18 cellular contexts compared by ENCODE assay signal in genomic region chr11:3827434-3828186, GRCh38. TPM values are rescaled to one million over a fixed set of nuclear protein-coding genes. Genes with fewer than 3 reads are reported as not detected.
DNase-seq lines count a peak whose midpoint lies in the region; ATAC-seq and TF ChIP-seq lines count a peak whose summit lies in the region.
"Had no signal": no experiment of that assay in that cellular context is flagged by ENCODE, and none has a peak within 500 bp of the region (broad histone marks: within the 10 kb centered on the region; RNA-seq: fewer than 3 reads in every experiment).

No MANE protein-coding gene starts in this region.

- no peak overlapping the region for H2BK20ac ChIP-seq in IMR-90 (ENCODE audit: low read depth, low read length)

- peaks cover 45% of the 10 kb centered on the region for H4K20me1 ChIP-seq in IMR-90 (ENCODE audit: insufficient read depth, low read length)

- H3K4me1 Mint-ChIP-seq in Caco-2 (ENCODE audit: low read depth, unreplicated experiment) = no peaks in the 10 kb centered on the region

- dilution Hi-C loops in IMR-90 (cut with HindIII; ENCODE audit: low sequenced_read_pairs, unreplicated experiment) = no loop called here

- intact Hi-C loops in Caco-2 (cut with micrococcal nuclease; ENCODE audit: unreplicated experiment) (no loop called here), IMR-90 (cut with micrococcal nuclease) (no loop called here), dorsolateral prefrontal cortex (cut with DNase I) (no loop called here)

- no peak overlapping the region for H4K5ac ChIP-seq in IMR-90 (ENCODE audit: low read depth, low read length)

- peaks cover 29 to 62% of the 10 kb centered on the region in 2 experiments for H3K79me1 ChIP-seq in IMR-90 (ENCODE audit: low read depth in 1 of 2, low read length in 2 of 2)

- H3K9me1 ChIP-seq in IMR-90 (ENCODE audit: insufficient read depth, low read length) = peaks cover 34% of the 10 kb centered on the region

- no peak overlapping the region for H2AK9ac ChIP-seq in IMR-90 (replicated peaks; ENCODE audit: low read depth, low read length, poor library complexity)

- H3K14ac ChIP-seq in IMR-90 (replicated peaks; ENCODE audit: low read depth, low read length) = no peak overlapping the region

- H3K36me3 ChIP-seq in Caco-2 (ENCODE audit: control insufficient read depth, insufficient read depth, low read length) (no peaks in the 10 kb centered on the region; the same call in none of the 2 replicates), IMR-90 (ENCODE audit: control insufficient read depth, insufficient read depth, low read length) (peaks cover 41% of the 10 kb centered on the region), neutrophil (peaks cover 78% of the 10 kb centered on the region)

- no peak overlapping the region for H2BK15ac ChIP-seq in IMR-90 (ENCODE audit: low read depth, low read length)

- H3K27ac ChIP-seq in IMR-90 (ENCODE audit: insufficient read depth, low read length) (no peak overlapping the region), dorsolateral prefrontal cortex (peak overlapping the region; percentile 19 to 100 (median 97)), neutrophil (peak overlapping the region; percentile 98)
- H3K27ac ChIP-seq: BLaER1, suprapubic skin had no signal

- H3K9me3 Mint-ChIP-seq in Caco-2 (ENCODE audit: unreplicated experiment) = no peaks in the 10 kb centered on the region
- H3K9me3 Mint-ChIP-seq: activated naive CD8-positive, alpha-beta T cell treated with anti-CD3 and anti-CD28 coated beads for 36 hours; T-helper 1 cell treated with Interleukin-12 subunit alpha and Interleukin-12 subunit beta and Interleukin-4 antibody, amounts not matched to agents 30 μg/mL and 1 μg/mL, for 36 hours had no signal

- no peak overlapping the region for H2AFZ ChIP-seq in IMR-90 (replicated peaks; ENCODE audit: low read length, poor library complexity)

- H3K4me3 ChIP-seq in Caco-2 (ENCODE audit: low read depth, low read length) = no peak overlapping the region
- no peak overlapping the region for H3K4me3 ChIP-seq in IMR-90 (ENCODE audit: insufficient read depth, low read depth, low read length)
- peak overlapping the region in 22 of 59 donors; percentile 2 to 38 (median 20) for H3K4me3 ChIP-seq in dorsolateral prefrontal cortex
- no peak overlapping the region for H3K4me3 ChIP-seq in neutrophil (ENCODE audit: low read depth in 1 of 2, low read length in 1 of 2)
- H3K4me3 ChIP-seq: BLaER1, HAP-1, suprapubic skin had no signal

- in situ Hi-C loops in IMR-90 (cut with MboI; ENCODE audit: low sequenced_read_pairs) = no loop called here

- H3K9me3 ChIP-seq in Caco-2 (no peaks in the 10 kb centered on the region), IMR-90 (ENCODE audit: control insufficient read depth, insufficient read depth, low read length) (no peaks in the 10 kb centered on the region), neutrophil (no peaks in the 10 kb centered on the region)
- H3K9me3 ChIP-seq: BLaER1, HAP-1, suprapubic skin had no signal

- 95% methylated on average over 14 of the region's 35 CpGs; no CpG with 5 or more reads in 1 of the 2 experiments for WGBS in IMR-90 (ENCODE audit: extremely low coverage in 2 of 2, insufficient read length in 1 of 2), 2 experiments

- ATAC-seq in IMR-90 (ENCODE audit: low read depth) = no peak
- no peak for ATAC-seq in GM21576 (IDR thresholded peaks at IDR 0.05; ENCODE audit: unreplicated experiment)
- ATAC-seq: activated CD4-positive, CD25-positive, alpha-beta regulatory T cell treated with anti-CD3 and anti-CD28 coated beads, Interleukin-2, amount 50 U/mL, for 24 hours had no signal

- H3K18ac ChIP-seq in IMR-90 (ENCODE audit: low read depth, low read length) = no peak overlapping the region

- no peak overlapping the region for H3K56ac ChIP-seq in IMR-90 (ENCODE audit: extremely low read depth, insufficient read depth, low read length)

- no peaks in the 10 kb centered on the region for H3K27me3 ChIP-seq in Caco-2 (replicated peaks; ENCODE audit: control insufficient read depth, insufficient read depth, low read length)
- no peaks in the 10 kb centered on the region for H3K27me3 ChIP-seq in IMR-90 (ENCODE audit: control insufficient read depth, insufficient read depth, low read length)
- H3K27me3 ChIP-seq in dorsolateral prefrontal cortex = no peaks in the 10 kb centered on the region
- H3K27me3 ChIP-seq in neutrophil = no peaks in the 10 kb centered on the region
- H3K27me3 ChIP-seq: BLaER1, suprapubic skin had no signal

- no peaks in the 10 kb centered on the region for H3K27me3 Mint-ChIP-seq in Caco-2 (ENCODE audit: insufficient read depth, unreplicated experiment)
- H3K27me3 Mint-ChIP-seq: activated naive CD8-positive, alpha-beta T cell treated with anti-CD3 and anti-CD28 coated beads for 36 hours had no signal

- TF ChIP-seq CTCF in Caco-2 (IDR thresholded peaks at IDR 0.05; ENCODE audit: insufficient read depth in 1 of 2, low read depth in 1 of 2, low read length in 1 of 2, severe bottlenecking in 1 of 2, unreplicated experiment in 1 of 2) (no peak), IMR-90 (conservative IDR thresholded peaks at IDR 0.05; ENCODE audit: low read depth, low read length) (no peak), dorsolateral prefrontal cortex (IDR thresholded peaks at IDR 0.05 in 54 of 56, conservative IDR thresholded peaks at IDR 0.05 in 2 of 56; ENCODE audit: low read depth in 1 of 56, partially characterized antibody in 56 of 56) (no peak), neutrophil (IDR thresholded peaks at IDR 0.05) (no peak)

- H3K4me3 Mint-ChIP-seq in Caco-2 (ENCODE audit: unreplicated experiment) = no peak overlapping the region
- H3K4me3 Mint-ChIP-seq: activated naive CD8-positive, alpha-beta T cell treated with anti-CD3 and anti-CD28 coated beads for 36 hours; T-helper 1 cell treated with Interleukin-12 subunit alpha and Interleukin-12 subunit beta and Interleukin-4 antibody, amounts not matched to agents 30 μg/mL and 1 μg/mL, for 36 hours had no signal

- H2AK5ac ChIP-seq in IMR-90 (ENCODE audit: low read depth, low read length) = no peak overlapping the region

- BruUV-seq in Caco-2 (replicated peaks; lab: Mats Ljungman, UMichigan) (TSS peak; percentile 26), IMR-90 (replicated peaks; lab: Mats Ljungman, UMichigan) (TSS peak; percentile 63)

- H2BK120ac ChIP-seq in IMR-90 (ENCODE audit: low read depth, low read length) = no peak overlapping the region

- TF ChIP-seq RAD21 in IMR-90 (IDR thresholded peaks at IDR 0.05; ENCODE audit: low read length) = no peak

- DNase-seq in Caco-2 = no peak
- DNase-seq in IMR-90 = no peak
- DNase-seq in dorsolateral prefrontal cortex = peak in 2 of 10 donors; percentile 39 to 53
- DNase-seq in stimulated activated CD4-positive, alpha-beta T cell treated with anti-CD3 and anti-CD28 coated beads, Interleukin-4, amount 100 ng/mL, for 1 hour = no peak
- no peak for DNase-seq in GDM1 (lab: John Stamatoyannopoulos, UW)
- DNase-seq: activated naive CD8-positive, alpha-beta T cell treated with anti-CD3 and anti-CD28 coated beads for 36 hours; DND-41; effector CD4-positive, alpha-beta T cell; KG1; NCI-H1436; SHP77 had no signal

- H3K36me3 Mint-ChIP-seq in Caco-2 (ENCODE audit: insufficient read depth, unreplicated experiment) = peaks cover 54% of the 10 kb centered on the region

- POLR2A ChIA-PET in Caco-2 (lab: Charles Lee) (no interaction called here), IMR-90 (lab: Charles Lee; ENCODE audit: unreplicated experiment) (no interaction called here)

- no peak for TF ChIP-seq POLR2A in IMR-90 (IDR thresholded peaks at IDR 0.05; ENCODE audit: low read depth, low read length)

- no peak overlapping the region for H3K9ac ChIP-seq in IMR-90 (ENCODE audit: low read depth, low read length)
- H3K9ac ChIP-seq: BLaER1 had no signal

- peak overlapping the region; percentile 74 for H3K27ac Mint-ChIP-seq in Caco-2 (ENCODE audit: unreplicated experiment)
- H3K27ac Mint-ChIP-seq: T-helper 1 cell treated with Interleukin-12 subunit alpha and Interleukin-12 subunit beta and Interleukin-4 antibody, amounts not matched to agents 30 μg/mL and 1 μg/mL, for 36 hours had no signal

- H4K91ac ChIP-seq in IMR-90 (ENCODE audit: insufficient read depth, low read depth, low read length) = no peak overlapping the region

- H3K4me1 ChIP-seq in Caco-2 = no peaks in the 10 kb centered on the region
- peaks cover 4% of the 10 kb centered on the region for H3K4me1 ChIP-seq in IMR-90 (ENCODE audit: control insufficient read depth, insufficient read depth, low read length)
- peaks cover 84 to 85% of the 10 kb centered on the region in 2 experiments for H3K4me1 ChIP-seq in neutrophil (ENCODE audit: control insufficient read depth in 1 of 2, insufficient read depth in 1 of 2, low read depth in 1 of 2, low read length in 1 of 2)

- no peak overlapping the region for H4K8ac ChIP-seq in IMR-90 (ENCODE audit: low read depth in 2 of 2, low read length in 2 of 2)

- CTCF ChIA-PET in Caco-2 (lab: Charles Lee) = interaction anchor here (2.0 kb wide), 1 partner anchor 14 kb away, joined by 13 read pairs; the partner anchor contains the start of gene RHOG
- CTCF ChIA-PET in IMR-90 (lab: Yijun Ruan, JAX) = interaction anchor here (1.2 kb wide), 1 partner anchor 14 kb away, joined by 3 read pairs; no protein-coding TSS in a partner anchor

- no peak overlapping the region for H3K4me2 ChIP-seq in IMR-90 (ENCODE audit: low read depth, low read length)
- H3K4me2 ChIP-seq: BLaER1 had no signal

- H3K23ac ChIP-seq in IMR-90 (ENCODE audit: low read depth, low read length) = no peak overlapping the region

- no peak overlapping the region for H3K4ac ChIP-seq in IMR-90 (ENCODE audit: low read depth, low read length)

- H2BK5ac ChIP-seq in IMR-90 (ENCODE audit: low read depth, low read length, poor library complexity, severe bottlenecking) = no peak overlapping the region

RNA-seq across cellular contexts. Expression of gene RHOG, which starts 13.1 kb away (rescaled TPM):
- 36.9 and 40.5 TPM in 2 replicates for total RNA-seq in Caco-2 (2022)
- total RNA-seq in IMR-90 (2012; rRNA removed) = 16.3 and 20.6 TPM in 2 replicates
- polyA plus RNA-seq in IMR-90 (2012; rRNA removed) = 106 and 114 TPM in 2 replicates
- 41.7 and 123 TPM in 2 replicates for polyA plus RNA-seq in IMR-90 (2012; cell fraction: cytosol; rRNA removed)
- 16.5 and 40.2 TPM in 2 replicates for polyA plus RNA-seq in IMR-90 (2012; cell fraction: nucleus; rRNA removed; ENCODE audit: low replicate concordance)
- total RNA-seq in dorsolateral prefrontal cortex = 100 to 1,000 TPM in 1 of 120 experiments, 10 to 100 TPM in 119; 13.0 to 131 (median 35.8) TPM

RNA-seq across cellular contexts. Expression of gene PGAP2, which starts 19.2 kb away (rescaled TPM):
- total RNA-seq in Caco-2 (2022) = 53.6 and 57.9 TPM in 2 replicates
- total RNA-seq in IMR-90 (2012; rRNA removed) = 10.6 TPM in 2 replicates
- polyA plus RNA-seq in IMR-90 (2012; rRNA removed) = 31.3 and 36.7 TPM in 2 replicates
- polyA plus RNA-seq in IMR-90 (2012; cell fraction: cytosol; rRNA removed) = 22.4 and 36.8 TPM in 2 replicates
- 74.5 and 92.9 TPM in 2 replicates for polyA plus RNA-seq in IMR-90 (2012; cell fraction: nucleus; rRNA removed; ENCODE audit: low replicate concordance)
- total RNA-seq in dorsolateral prefrontal cortex = 10 to 100 TPM; 15.7 to 52.0 (median 29.4) TPM

RNA-seq across cellular contexts. Expression of gene STIM1, which starts 27.9 kb away (rescaled TPM):
- 54.2 and 55.1 TPM in 2 replicates for total RNA-seq in Caco-2 (2022)
- 13.9 and 17.9 TPM in 2 replicates for total RNA-seq in IMR-90 (2012; rRNA removed)
- polyA plus RNA-seq in IMR-90 (2012; rRNA removed) = 19.2 and 23.0 TPM in 2 replicates
- polyA plus RNA-seq in IMR-90 (2012; cell fraction: cytosol; rRNA removed) = 24.2 and 28.5 TPM in 2 replicates
- 34.8 and 44.6 TPM in 2 replicates for polyA plus RNA-seq in IMR-90 (2012; cell fraction: nucleus; rRNA removed; ENCODE audit: low replicate concordance)
- total RNA-seq in dorsolateral prefrontal cortex = 10 to 100 TPM; 40.9 to 92.8 (median 69.6) TPM

RNA-seq across cellular contexts. Expression of gene NUP98, which starts 30.3 kb away (rescaled TPM):
- 146 and 150 TPM in 2 replicates for total RNA-seq in Caco-2 (2022)
- total RNA-seq in IMR-90 (2012; rRNA removed) = 138 and 145 TPM in 2 replicates
- 103 and 105 TPM in 2 replicates for polyA plus RNA-seq in IMR-90 (2012; rRNA removed)
- polyA plus RNA-seq in IMR-90 (2012; cell fraction: cytosol; rRNA removed) = 69.7 and 79.4 TPM in 2 replicates
- polyA plus RNA-seq in IMR-90 (2012; cell fraction: nucleus; rRNA removed; ENCODE audit: low replicate concordance) = 137 and 211 TPM in 2 replicates
- total RNA-seq in dorsolateral prefrontal cortex = 10 to 100 TPM; 40.2 to 80.3 (median 56.5) TPM
